8 cellular contexts compared by ENCODE assay signal in genomic region chr17:75270966-75271232, GRCh38. TPM values are rescaled to one million over a fixed set of nuclear protein-coding genes. Genes with fewer than 3 reads are reported as not detected.
DNase-seq lines count a peak whose midpoint lies in the region; ATAC-seq and TF ChIP-seq lines count a peak whose summit lies in the region.

Gene MIF4GD (minus strand): TSS chr17:75271231. CDS start chr17:75270195, 1,036 bp downstream.

- WGBS in psoas muscle, 3 donors: 0 to 3% (median 0%) methylated on average over 6 to 39 of the region's 39 CpGs

- peak within 1 kb of the TSS; percentile 77 for H3K4me3 ChIP-seq in psoas muscle

- DNase-seq in activated T-cell treated with anti-CD3 and anti-CD28 coated beads, Interleukin-2, amount 50 U/mL, for 4 hours: no peak
- no peak for DNase-seq in activated T-cell treated with anti-CD3 and anti-CD28 coated beads, Interleukin-2, amount 50 U/mL, for 48 hours
- DNase-seq in activated B cell treated with CpG ODN at 0.5 μM for 24 hours: no peak
- DNase-seq in glutamatergic neuron: no peak
- DNase-seq in psoas muscle: no peak
- DNase-seq in GM03348 (ENCODE audit: low spot score): no peak
- DNase-seq in GF-D8 (lab: John Stamatoyannopoulos, UW): no peak
- no peak for DNase-seq in activated CD4-positive, alpha-beta T cell treated with anti-CD3 and anti-CD28 coated beads for 4 hours

- no peaks in the 10 kb centered on the region for H3K9me3 ChIP-seq in psoas muscle

- H3K27me3 Mint-ChIP-seq in activated T-cell treated with anti-CD3 and anti-CD28 coated beads, Interleukin-2, amount 50 U/mL, for 4 hours (ENCODE audit: low read depth): no peaks in the 10 kb centered on the region
- H3K27me3 Mint-ChIP-seq in activated B cell treated with CpG ODN at 0.5 μM for 24 hours (no peaks in the 10 kb centered on the region), glutamatergic neuron (ENCODE audit: unreplicated experiment) (peaks cover 7% of the 10 kb centered on the region)

- POLR2A ChIA-PET in activated B cell treated with CpG ODN at 0.5 μM for 24 hours (lab: Charles Lee): interaction anchor here (0.6 to 7.4 kb wide), 35 partner anchors 9 to 509 kb away, joined by 3 to 110 read pairs (median 5); partner anchors contain the start of genes GGA3, GRB2, MRPS7 and NUP85

- H3K27me3 ChIP-seq in psoas muscle (ENCODE audit: insufficient read depth in 3 of 3, low read length in 2 of 3): no peaks in the 10 kb centered on the region

- H3K9me3 Mint-ChIP-seq in activated T-cell treated with anti-CD3 and anti-CD28 coated beads, Interleukin-2, amount 50 U/mL, for 4 hours: no peaks in the 10 kb centered on the region
- H3K9me3 Mint-ChIP-seq in activated B cell treated with CpG ODN at 0.5 μM for 24 hours (no peaks in the 10 kb centered on the region), glutamatergic neuron (ENCODE audit: unreplicated experiment) (peaks cover 5% of the 10 kb centered on the region)

- peak within 1 kb of the TSS; percentile 97 for H3K27ac ChIP-seq in psoas muscle

- H3K4me1 Mint-ChIP-seq in activated T-cell treated with anti-CD3 and anti-CD28 coated beads, Interleukin-2, amount 50 U/mL, for 4 hours (ENCODE audit: low read depth): peaks cover 33% of the 10 kb centered on the region
- H3K4me1 Mint-ChIP-seq in activated B cell treated with CpG ODN at 0.5 μM for 24 hours: peaks cover 20% of the 10 kb centered on the region
- peaks cover 2% of the 10 kb centered on the region for H3K4me1 Mint-ChIP-seq in glutamatergic neuron (ENCODE audit: low read depth, unreplicated experiment)

- H3K4me1 ChIP-seq in psoas muscle: peaks cover 22% of the 10 kb centered on the region

- CTCF ChIA-PET in activated B cell treated with CpG ODN at 0.5 μM for 24 hours (lab: Charles Lee): interaction anchor here (0.6 to 3.3 kb wide), 31 partner anchors 9 to 482 kb away, joined by 3 to 38 read pairs (median 4); partner anchors contain the start of genes ARMC7, GGA3, MRPS7 and NUP85

- ATAC-seq in activated T-cell treated with anti-CD3 and anti-CD28 coated beads, Interleukin-2, amount 50 U/mL, for 4 hours: peak in 1 of 2 donors; percentile 24
- ATAC-seq in activated B cell treated with CpG ODN at 0.5 μM for 24 hours (ENCODE audit: low read depth) (no peak), psoas muscle (no peak)

- H3K36me3 ChIP-seq in psoas muscle (ENCODE audit: insufficient read depth in 1 of 2, low read depth in 1 of 2): peaks cover 0 to 46% of the 10 kb centered on the region in 2 donors

- H3K27ac Mint-ChIP-seq in activated B cell treated with CpG ODN at 0.5 μM for 24 hours (peak within 1 kb of the TSS; percentile 79), glutamatergic neuron (ENCODE audit: unreplicated experiment) (peak within 1 kb of the TSS; percentile 48)

- peaks cover 19% of the 10 kb centered on the region for H3K36me3 Mint-ChIP-seq in activated T-cell treated with anti-CD3 and anti-CD28 coated beads, Interleukin-2, amount 50 U/mL, for 4 hours (ENCODE audit: insufficient read depth)
- H3K36me3 Mint-ChIP-seq in activated B cell treated with CpG ODN at 0.5 μM for 24 hours (ENCODE audit: low read depth) (peaks cover 45% of the 10 kb centered on the region), glutamatergic neuron (ENCODE audit: unreplicated experiment) (no peaks in the 10 kb centered on the region)

- TF ChIP-seq CTCF in activated B cell treated with CpG ODN at 0.5 μM for 24 hours (IDR thresholded peaks at IDR 0.05) (no peak), glutamatergic neuron (IDR thresholded peaks at IDR 0.05; ENCODE audit: partially characterized antibody, unreplicated experiment) (no peak), psoas muscle (IDR thresholded peaks at IDR 0.05) (no peak)

- intact Hi-C loops in activated B cell treated with CpG ODN at 0.5 μM for 24 hours (cut with micrococcal nuclease): loop anchor here (1.0 to 5.0 kb wide), 7 partner anchors 10 to 318 kb away; partner anchors contain the start of genes CASKIN2, GGA3, MRPS7 and SLC25A19
- intact Hi-C loops in psoas muscle (cut with DNase I): loop anchor here in 1 of 2 donors (5.0 kb wide), 1 partner anchor 64 kb away; the partner anchor contains the start of gene NUP85

- H3K4me3 Mint-ChIP-seq in activated T-cell treated with anti-CD3 and anti-CD28 coated beads, Interleukin-2, amount 50 U/mL, for 4 hours: peak within 1 kb of the TSS; percentile 88
- peak within 1 kb of the TSS; percentile 86 for H3K4me3 Mint-ChIP-seq in activated B cell treated with CpG ODN at 0.5 μM for 24 hours
- peak within 1 kb of the TSS; percentile 84 for H3K4me3 Mint-ChIP-seq in glutamatergic neuron (ENCODE audit: unreplicated experiment)

RNA-seq across cellular contexts. Expression of gene MIF4GD, which starts in this region (rescaled TPM):
- 10 to 100 TPM; 35.4 to 39.8 (median 38.4) TPM for total RNA-seq in activated T-cell treated with anti-CD3 and anti-CD28 coated beads, Interleukin-2, amount 50 U/mL, for 4 hours
- total RNA-seq in activated B cell treated with CpG ODN at 0.5 μM for 24 hours (50.8 and 55.2 TPM in 2 replicates), glutamatergic neuron (ENCODE audit: unreplicated experiment) (12.8 TPM), psoas muscle (10 to 100 TPM; 19.2 to 45.8 (median 37.6) TPM)
- 10 to 100 TPM; 27.9 to 44.8 (median 32.2) TPM for polyA plus RNA-seq in psoas muscle
